18 cellular contexts compared by ENCODE assay signal in genomic region chr1:201471772-201472171, GRCh38. TPM values are rescaled to one million over a fixed set of nuclear protein-coding genes. Genes with fewer than 3 reads are reported as not detected.
DNase-seq lines count a peak whose midpoint lies in the region; ATAC-seq and TF ChIP-seq lines count a peak whose summit lies in the region.
"Had no signal": no experiment of that assay in that cellular context is flagged by ENCODE, and none has a peak within 500 bp of the region (broad histone marks: within the 10 kb centered on the region; RNA-seq: fewer than 3 reads in every experiment).

No MANE protein-coding gene starts in this region.

- H3K36me3 ChIP-seq in HEK293 (ENCODE audit: control insufficient read depth in 2 of 2, insufficient read depth in 1 of 2, low read length in 2 of 2) (peaks cover 3 to 13% of the 10 kb centered on the region in 2 experiments; a peak in 2 of 3 replicates), adrenal gland (replicated peaks in 1 of 2) (no peaks in the 10 kb centered on the region), thoracic aorta (no peaks in the 10 kb centered on the region), upper lobe of right lung (no peaks in the 10 kb centered on the region), SJCRH30 (no peaks in the 10 kb centered on the region)
- H3K36me3 ChIP-seq: left lung had no signal

- ATAC-seq in thoracic aorta (ENCODE audit: insufficient number of reproducible peaks, low FRiP score, low read depth), result no peak
- no peak for ATAC-seq in HG02885 (IDR thresholded peaks at IDR 0.05; ENCODE audit: poor library complexity, unreplicated experiment)
- ATAC-seq in upper lobe of right lung, result no peak
- ATAC-seq: left lung; naive thymus-derived CD4-positive, alpha-beta T cell had no signal

- POLR2A ChIA-PET in HEK293 (lab: Yijun Ruan, JAX), result interaction anchor here (1.0 kb wide), 2 partner anchors 11 to 41 kb away, joined by 3 to 4 read pairs; no protein-coding TSS in a partner anchor

- DNase-seq in adrenal gland, result peak in 5 of 7 donors; percentile 32 to 59 (median 48)
- peak; percentile 59 for DNase-seq in fibroblast of the conjunctiva (ENCODE audit: low read depth)
- no peak for DNase-seq in thoracic aorta (ENCODE audit: low spot score)
- no peak for DNase-seq in upper lobe of right lung
- DNase-seq in SJCRH30, result no peak
- DNase-seq: activated CD4-positive, alpha-beta T cell treated with anti-CD3 and anti-CD28 coated beads for 1 hour; left lung; naive thymus-derived CD4-positive, alpha-beta T cell; NCI-H2107; NCI-H82; retina; RPMI8226; stimulated activated CD4-positive, alpha-beta T cell treated with anti-CD3 and anti-CD28 coated beads, Interleukin-1b, Interleukin-23, amount 100 ng/mL, for 48 hours; stimulated activated CD8-positive, alpha-beta memory T cell treated with anti-CD3 and anti-CD28 coated beads, Interleukin-4, amount 100 ng/mL, for 48 hours; T-helper 2 cell had no signal

- H3K4me1 ChIP-seq in HEK293 (ENCODE audit: control insufficient read depth, insufficient read depth, low read length), result no peaks in the 10 kb centered on the region; the same call in 1 of the 2 replicates
- peaks cover 4 to 8% of the 10 kb centered on the region in 2 donors for H3K4me1 ChIP-seq in adrenal gland (replicated peaks in 1 of 2)
- H3K4me1 ChIP-seq in thoracic aorta (ENCODE audit: control insufficient read depth in 1 of 2, low read depth in 2 of 2), result peaks cover 8 to 34% of the 10 kb centered on the region in 2 donors
- peaks cover 17% of the 10 kb centered on the region for H3K4me1 ChIP-seq in upper lobe of right lung
- peaks cover 17% of the 10 kb centered on the region; the same call in 1 of the 2 replicates for H3K4me1 ChIP-seq in SJCRH30

- WGBS in adrenal gland, 4 donors, result 51 to 74% (median 59%) methylated on average over 3 of the region's 3 CpGs

- TF ChIP-seq POLR2A in adrenal gland (IDR thresholded peaks at IDR 0.05), result no peak

- H3K9me3 ChIP-seq in HEK293 (ENCODE audit: control insufficient read depth, insufficient read depth, low read depth, low read length) (no peaks in the 10 kb centered on the region), adrenal gland (replicated peaks in 1 of 3) (no peaks in the 10 kb centered on the region), thoracic aorta (no peaks in the 10 kb centered on the region), upper lobe of right lung (no peaks in the 10 kb centered on the region), SJCRH30 (replicated peaks) (no peaks in the 10 kb centered on the region; the same call in 1 of the 2 replicates)
- H3K9me3 ChIP-seq: left lung, tibial nerve had no signal

- H3K27me3 ChIP-seq in adrenal gland, result no peaks in the 10 kb centered on the region
- no peaks in the 10 kb centered on the region for H3K27me3 ChIP-seq in thoracic aorta (replicated peaks; ENCODE audit: insufficient read depth)
- no peaks in the 10 kb centered on the region for H3K27me3 ChIP-seq in upper lobe of right lung
- no peaks in the 10 kb centered on the region for H3K27me3 ChIP-seq in SJCRH30
- H3K27me3 ChIP-seq: tibial nerve had no signal

- H3K4me3 ChIP-seq in HEK293 (ENCODE audit: low read depth, low read length) (no peak overlapping the region), adrenal gland (no peak overlapping the region), thoracic aorta (no peak overlapping the region), upper lobe of right lung (no peak overlapping the region), SJCRH30 (no peak overlapping the region)
- H3K4me3 ChIP-seq: left lung, tibial nerve had no signal

- no peak overlapping the region for H3K27ac ChIP-seq in HEK293 (ENCODE audit: extremely low read depth, low read depth, low read length)
- no peak overlapping the region for H3K27ac ChIP-seq in adrenal gland
- peak overlapping the region; percentile 10 to 23 for H3K27ac ChIP-seq in thoracic aorta
- H3K27ac ChIP-seq in upper lobe of right lung, result no peak overlapping the region
- H3K27ac ChIP-seq in SJCRH30, result no peak overlapping the region
- H3K27ac ChIP-seq: left lung had no signal

- CTCF ChIA-PET in HEK293 (lab: Yijun Ruan, JAX), result interaction anchor here (0.5 to 2.8 kb wide), 7 partner anchors 9 to 125 kb away, joined by 3 to 14 read pairs (median 4); no protein-coding TSS in a partner anchor

- TF ChIP-seq CTCF in HEK293 (tag by site-specific recombination; IDR thresholded peaks at IDR 0.05), result no peak
- no peak for TF ChIP-seq CTCF in adrenal gland (IDR thresholded peaks at IDR 0.05)
- no peak for TF ChIP-seq CTCF in thoracic aorta (IDR thresholded peaks at IDR 0.05)
- no peak for TF ChIP-seq CTCF in upper lobe of right lung (IDR thresholded peaks at IDR 0.05)

- intact Hi-C loops in adrenal gland (cut with DNase I), result no loop called here
- intact Hi-C loops in upper lobe of right lung (cut with DNase I), result no loop called here

TF ChIP-seq in HEK293, 187 proteins besides CTCF, POLR2A, EP300 and RAD21:
- 0 out of 2 replicates have a peak, but pooled peaks have one; percentile 22 for TF ChIP-seq ZNF394 (tag by site-specific recombination; IDR thresholded peaks at IDR 0.05; ENCODE audit: borderline replicate concordance)
- TF ChIP-seq ZNF335 (tag by site-specific recombination; conservative IDR thresholded peaks at IDR 0.05), result peak; percentile 52
- TF ChIP-seq PRDM10 (tag by site-specific recombination; IDR thresholded peaks at IDR 0.05), result peak; percentile 65
- no peak for TF ChIP-seq ZBTB11 (tag by site-specific recombination; conservative IDR thresholded peaks at IDR 0.05; ENCODE audit: low read depth)
- no peak for TF ChIP-seq SALL2 (tag by site-specific recombination; IDR thresholded peaks at IDR 0.05; ENCODE audit: borderline replicate concordance)

RNA-seq across cellular contexts. Expression of gene PHLDA3, which starts 2.8 kb away (rescaled TPM):
- total RNA-seq in adrenal gland (10 to 100 TPM; 14.5 to 64.7 (median 30.6) TPM), thoracic aorta (100 to 1,000 TPM in 1 of 2 donors, 10 to 100 TPM in 1; 65.7 to 134 TPM), upper lobe of right lung (90.0 TPM)
- 10 to 100 TPM in 2 of 3 donors, 1 to 10 TPM in 1; 2.1 to 30.7 (median 30.4) TPM for polyA plus RNA-seq in adrenal gland
- total RNA-seq in SJCRH30 (2014; rRNA removed; shearing (Covaris generic)), result 30.8 and 33.9 TPM in 2 replicates

RNA-seq across cellular contexts. Expression of gene CSRP1, which starts 35.2 kb away (rescaled TPM):
- total RNA-seq in adrenal gland, result 100 to 1,000 TPM in 5 of 8 donors, 10 to 100 TPM in 3; 67.6 to 470 (median 200) TPM
- polyA plus RNA-seq in adrenal gland, result 100 to 1,000 TPM in 2 of 3 donors, 10 to 100 TPM in 1; 85.6 to 159 (median 156) TPM
- total RNA-seq in thoracic aorta, result 1,000 to 10,000 TPM; 2,051 to 3,060 TPM
- 280 TPM for total RNA-seq in upper lobe of right lung
- total RNA-seq in SJCRH30 (2014; rRNA removed; shearing (Covaris generic)), result 80.6 and 84.6 TPM in 2 replicates

RNA-seq across cellular contexts. Expression of gene TNNI1, which starts 50.2 kb away (rescaled TPM):
- total RNA-seq in adrenal gland (1 to 10 TPM in 1 of 8 donors, under 1 TPM in 1, not detected in 6; 0.14 to 4.3 TPM), thoracic aorta (1 to 10 TPM in 1 of 2 donors, not detected in 1; 1.2 TPM), upper lobe of right lung (0.49 TPM)
- polyA plus RNA-seq in adrenal gland, result under 1 TPM in 1 of 3 donors, not detected in 2; 0.27 TPM
- total RNA-seq in SJCRH30 (2014; rRNA removed; shearing (Covaris generic)), result 230 and 281 TPM in 2 replicates
- total RNA-seq: naive thymus-derived CD4-positive, alpha-beta T cell had no signal
- polyA plus RNA-seq: naive thymus-derived CD4-positive, alpha-beta T cell had no signal

Comparison
In these comparisons a context has a peak if more than half of its experiments do, and no peak if none do; other contexts are left out.
1. H3K27ac ChIP-seq: peak in thoracic aorta (2 of 2); none in HEK293 (single experiment), adrenal gland (0 of 5), upper lobe of right lung (single experiment) and SJCRH30 (single experiment).
2. DNase-seq: peak in adrenal gland (5 of 7) and fibroblast of the conjunctiva (single experiment); none in thoracic aorta (single experiment), upper lobe of right lung (single experiment) and SJCRH30 (0 of 2).
3. RNA of gene TNNI1, which starts 50.2 kb away (total RNA-seq): 230 to 281 TPM in SJCRH30; 1.2 TPM in thoracic aorta, 0.49 TPM in upper lobe of right lung (single experiment) and 0.14 to 4.3 TPM in adrenal gland; every median in the first group is over 10 times any median in the second.